ENCODE assay signal across 9 cellular contexts in the genomic region with DNA sequence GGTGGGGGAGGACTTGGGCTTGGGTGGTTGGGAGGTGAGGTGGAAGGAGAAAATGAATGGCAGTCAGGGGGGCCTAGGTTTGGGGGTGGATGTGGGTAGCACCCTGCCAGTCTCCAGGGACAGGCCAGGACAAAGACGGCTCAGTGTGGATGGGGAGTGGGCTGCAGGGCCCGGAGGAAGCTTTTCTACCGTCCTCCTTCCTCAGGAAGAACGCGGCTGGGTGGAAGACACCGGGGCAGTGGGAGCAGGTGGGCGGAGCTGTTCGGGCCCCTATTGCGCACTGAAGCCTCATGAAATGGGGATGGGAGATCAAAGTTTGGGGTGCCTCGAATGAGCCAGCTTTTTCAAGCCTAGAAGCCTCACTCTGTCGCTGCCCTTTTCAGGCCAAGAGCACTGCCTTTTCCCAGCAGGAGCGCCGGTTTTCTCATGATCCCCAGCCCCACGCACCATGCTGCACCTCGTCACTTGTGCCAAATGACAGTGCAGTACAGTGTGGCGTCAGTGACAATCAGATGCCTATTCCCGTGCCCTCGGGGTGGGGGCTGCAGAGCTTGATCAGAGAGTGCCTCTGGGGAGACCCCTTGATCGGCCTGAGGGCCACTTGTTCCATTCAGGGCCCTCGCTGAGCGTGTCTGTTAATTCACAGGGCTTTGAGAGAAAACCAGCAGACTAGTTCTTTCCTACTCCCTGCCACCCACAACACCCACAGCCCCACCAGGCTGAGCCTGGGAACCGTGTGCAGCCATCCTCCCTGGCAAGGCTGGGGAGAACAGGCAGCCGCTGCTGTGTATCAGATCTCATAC. TPM values are rescaled to one million over a fixed set of nuclear protein-coding genes. Genes with fewer than 3 reads are reported as not detected.
DNase-seq lines count a peak whose midpoint lies in the region; FAIRE-seq and TF ChIP-seq lines count a peak whose summit lies in the region.
"Had no signal": no experiment of that assay in that cellular context is flagged by ENCODE, and none has a peak within 500 bp of the region (broad histone marks: within the 10 kb centered on the region; RNA-seq: fewer than 3 reads in every experiment).

No MANE protein-coding gene starts in this region.

- H3K27ac Mint-ChIP-seq in type B pancreatic cell, result peak overlapping the region; percentile 87

- H3K27me3 Mint-ChIP-seq in type B pancreatic cell, result peaks cover 2% of the 10 kb centered on the region

- FAIRE-seq in endothelial cell of umbilical vein (lab: Jason Lieb, UNC) (peak; percentile 66), HTR-8/SVneo (lab: Jason Lieb, UNC) (no peak)

- CTCF ChIA-PET in endothelial cell of umbilical vein (lab: Charles Lee), result interaction anchor here (1.3 to 2.6 kb wide), 4 partner anchors 11 to 59 kb away, joined by 4 to 17 read pairs (median 10); a partner anchor contains a TSS

- peaks cover 22% of the 10 kb centered on the region for H3K4me1 Mint-ChIP-seq in type B pancreatic cell (ENCODE audit: unreplicated experiment)

- no peaks in the 10 kb centered on the region for H3K9me2 ChIP-seq in neural cell (ENCODE audit: insufficient read depth, low read length)

- H3K9me1 ChIP-seq in endothelial cell of umbilical vein (replicated peaks; ENCODE audit: control insufficient read depth, extremely low read depth, insufficient read depth, low read length), result no peaks in the 10 kb centered on the region

- TF ChIP-seq CTCF in GM12864 (IDR thresholded peaks at IDR 0.05; ENCODE audit: low read depth, low read length, missing control alignments), result no peak
- no peak for TF ChIP-seq CTCF in VCaP (conservative IDR thresholded peaks at IDR 0.05)
- no peak for TF ChIP-seq CTCF in endothelial cell of umbilical vein (IDR thresholded peaks at IDR 0.05; ENCODE audit: extremely low read depth in 1 of 2, insufficient read depth in 1 of 2, low read depth in 1 of 2, low read length in 2 of 2)
- no peak for TF ChIP-seq CTCF in neural cell (IDR thresholded peaks at IDR 0.05; ENCODE audit: poor library complexity, severe bottlenecking)
- no peak for TF ChIP-seq CTCF in type B pancreatic cell (conservative IDR thresholded peaks at IDR 0.05)

- BruUV-seq in endothelial cell of umbilical vein (replicated peaks; lab: Mats Ljungman, UMichigan), result no TSS peak

- H3K36me3 ChIP-seq in endothelial cell of umbilical vein (ENCODE audit: control insufficient read depth in 2 of 2, extremely low read depth in 1 of 2, insufficient read depth in 2 of 2, low read length in 2 of 2) (peaks cover 0 to 23% of the 10 kb centered on the region in 2 experiments), neural cell (ENCODE audit: insufficient read depth, low read length) (no peaks in the 10 kb centered on the region)

- H3K4me2 ChIP-seq in endothelial cell of umbilical vein (ENCODE audit: insufficient read depth, low read length) (peak overlapping the region; percentile 53), neural cell (ENCODE audit: low read length) (peak overlapping the region; percentile 77)

- no peak for TF ChIP-seq POLR2A in endothelial cell of umbilical vein (IDR thresholded peaks at IDR 0.05; ENCODE audit: low read depth, low read length)

- POLR2A ChIA-PET in endothelial cell of umbilical vein (lab: Charles Lee), result interaction anchor here (1.0 kb wide), 1 partner anchor 59 kb away, joined by 3 read pairs; no protein-coding TSS in a partner anchor

- peak overlapping the region; percentile 99 for H3K27ac ChIP-seq in VCaP
- no peak overlapping the region for H3K27ac ChIP-seq in endothelial cell of umbilical vein (ENCODE audit: insufficient read depth, low read depth, low read length)
- peak overlapping the region; percentile 99 for H3K27ac ChIP-seq in neural cell (ENCODE audit: low read length)

- H3K27me3 ChIP-seq in endothelial cell of umbilical vein (ENCODE audit: control insufficient read depth in 2 of 2, insufficient read depth in 2 of 2, low read length in 2 of 2) (peaks cover 0 to 3% of the 10 kb centered on the region in 2 experiments), neural cell (ENCODE audit: insufficient read depth, low read depth, low read length) (no peaks in the 10 kb centered on the region)

- DNase-seq in GM12864 (ENCODE audit: low read depth), result no peak
- no peak for DNase-seq in endothelial cell of umbilical vein (ENCODE audit: low read depth, low spot score)
- DNase-seq in type B pancreatic cell (ENCODE audit: extremely low spot score, unreplicated experiment), result no peak
- no peak for DNase-seq in HTR-8/SVneo (ENCODE audit: insufficient read length, low spot score)
- DNase-seq in DMS 273 (lab: John Stamatoyannopoulos, UW; ENCODE audit: unreplicated experiment), result no peak
- no peak for DNase-seq in NAMALWA (ENCODE audit: low spot score)

- H3K9me3 Mint-ChIP-seq in type B pancreatic cell, result peaks cover 7% of the 10 kb centered on the region

- H3K9me3 ChIP-seq in endothelial cell of umbilical vein (replicated peaks; ENCODE audit: control insufficient read depth, insufficient read depth, low read length) (no peaks in the 10 kb centered on the region), neural cell (ENCODE audit: low read length) (no peaks in the 10 kb centered on the region)

- H3K4me3 Mint-ChIP-seq in type B pancreatic cell, result peak overlapping the region; percentile 100

- H3K36me3 Mint-ChIP-seq in type B pancreatic cell, result peaks cover 5% of the 10 kb centered on the region

- dilution Hi-C loops in endothelial cell of umbilical vein (cut with MboI; ENCODE audit: extremely low pct_ligation_motif_present, low sequenced_read_pairs), result no loop called here

- H4K20me1 ChIP-seq in endothelial cell of umbilical vein (replicated peaks; ENCODE audit: control insufficient read depth, extremely low read depth, insufficient read depth, low read length) (no peaks in the 10 kb centered on the region), neural cell (ENCODE audit: insufficient read depth) (peaks cover 41% of the 10 kb centered on the region)

- H3K4me1 ChIP-seq in endothelial cell of umbilical vein (ENCODE audit: control insufficient read depth, extremely low read depth, insufficient read depth, low read length), result peaks cover 13% of the 10 kb centered on the region

- peaks cover 53% of the 10 kb centered on the region for H3K79me2 ChIP-seq in endothelial cell of umbilical vein (ENCODE audit: control insufficient read depth, insufficient read depth, low read length)
- peaks cover 47% of the 10 kb centered on the region for H3K79me2 ChIP-seq in neural cell (replicated peaks; ENCODE audit: insufficient read depth, low read length)

- H2AFZ ChIP-seq in endothelial cell of umbilical vein (ENCODE audit: low read depth, low read length) (no peak overlapping the region), neural cell (ENCODE audit: low read depth, low read length) (no peak overlapping the region)

- intact Hi-C loops in endothelial cell of umbilical vein (cut with micrococcal nuclease), result loop anchor here (1.0 kb wide), 2 partner anchors 12 to 60 kb away; no protein-coding TSS in a partner anchor

- H3K4me3 ChIP-seq in GM12864 (ENCODE audit: low read depth, low read length), result peak overlapping the region; percentile 98
- peak overlapping the region; percentile 98 to 100 (median 99) for H3K4me3 ChIP-seq in endothelial cell of umbilical vein (replicated peaks in 1 of 3; ENCODE audit: insufficient read depth in 1 of 3, low read depth in 1 of 3, low read length in 3 of 3)
- peak overlapping the region; percentile 81 for H3K4me3 ChIP-seq in neural cell (ENCODE audit: low read length)

- H3K9ac ChIP-seq in endothelial cell of umbilical vein (replicated peaks; ENCODE audit: extremely low read depth, insufficient read depth, low read length) (peak overlapping the region; percentile 96), neural cell (ENCODE audit: low read length) (peak overlapping the region; percentile 98)

- no peaks in the 10 kb centered on the region for H3F3A ChIP-seq in neural cell (ENCODE audit: insufficient read depth, low read length, poor library complexity, severe bottlenecking)

- TF ChIP-seq RAD21 in neural cell (conservative IDR thresholded peaks at IDR 0.05), result no peak

- TF ChIP-seq EP300 in neural cell (conservative IDR thresholded peaks at IDR 0.05; ENCODE audit: poor library complexity, severe bottlenecking), result no peak

RNA-seq across cellular contexts. Expression of a gene that starts 1.5 kb away (rescaled TPM):
- total RNA-seq in endothelial cell of umbilical vein (305 and 351 TPM in 2 replicates), type B pancreatic cell (ENCODE audit: low replicate concordance) (315 and 335 TPM in 2 replicates)
- polyA plus RNA-seq in endothelial cell of umbilical vein (328 and 425 TPM in 2 replicates), neural cell (630 and 647 TPM in 2 replicates)
- polyA plus RNA-seq in endothelial cell of umbilical vein (2011; cell fraction: cytosol; rRNA removed), result 517 and 647 TPM in 2 replicates
- 277 and 398 TPM in 2 replicates for polyA plus RNA-seq in endothelial cell of umbilical vein (2011; cell fraction: nucleus; rRNA removed)
- 409 and 426 TPM in 2 replicates for polyA plus RNA-seq in endothelial cell of umbilical vein (2012)
- polyA minus RNA-seq in endothelial cell of umbilical vein (289 and 292 TPM in 2 replicates), neural cell (378 and 451 TPM in 2 replicates)
- 34.8 TPM for polyA minus RNA-seq in endothelial cell of umbilical vein (2011; cell fraction: cytosol; rRNA and poly(A)+ RNA removed)
- 41.3 and 50.8 TPM in 2 replicates for polyA minus RNA-seq in endothelial cell of umbilical vein (2011; cell fraction: nucleus; rRNA and poly(A)+ RNA removed)

RNA-seq across cellular contexts. Expression of a gene that starts 22.3 kb away (rescaled TPM):
- 0.55 and 1.1 TPM in 2 replicates for total RNA-seq in endothelial cell of umbilical vein
- polyA plus RNA-seq in endothelial cell of umbilical vein, result 2.7 and 3.8 TPM in 2 replicates
- 1.2 and 1.7 TPM in 2 replicates for polyA plus RNA-seq in endothelial cell of umbilical vein (2011; cell fraction: cytosol; rRNA removed)
- 2.7 and 3.8 TPM in 2 replicates for polyA plus RNA-seq in endothelial cell of umbilical vein (2011; cell fraction: nucleus; rRNA removed)
- polyA plus RNA-seq in endothelial cell of umbilical vein (2012), result 0.58 and 1.2 TPM in 2 replicates
- 0.74 and 0.85 TPM in 2 replicates for polyA minus RNA-seq in endothelial cell of umbilical vein
- not detected for polyA minus RNA-seq in endothelial cell of umbilical vein (2011; cell fraction: cytosol; rRNA and poly(A)+ RNA removed)
- polyA minus RNA-seq in endothelial cell of umbilical vein (2011; cell fraction: nucleus; rRNA and poly(A)+ RNA removed), result 0.67 and 1.1 TPM in 2 replicates
- not detected in 2 replicates for polyA plus RNA-seq in neural cell
- not detected in 2 replicates for polyA minus RNA-seq in neural cell
- 0.46 TPM in 1 of 2 replicates, not detected in the other for total RNA-seq in type B pancreatic cell (ENCODE audit: low replicate concordance)
- total RNA-seq: NCI-H460 had no signal

RNA-seq across cellular contexts. Expression of a gene that starts 33.4 kb away (rescaled TPM):
- total RNA-seq in endothelial cell of umbilical vein (not detected in 2 replicates), type B pancreatic cell (ENCODE audit: low replicate concordance) (2.4 TPM in 1 of 2 replicates, not detected in the other)
- polyA plus RNA-seq in endothelial cell of umbilical vein (not detected in 2 replicates), neural cell (not detected in 2 replicates)
- not detected in 2 replicates for polyA plus RNA-seq in endothelial cell of umbilical vein (2011; cell fraction: cytosol; rRNA removed)
- polyA plus RNA-seq in endothelial cell of umbilical vein (2011; cell fraction: nucleus; rRNA removed), result not detected in 2 replicates
- not detected in 2 replicates for polyA plus RNA-seq in endothelial cell of umbilical vein (2012)
- polyA minus RNA-seq in endothelial cell of umbilical vein (not detected in 2 replicates), neural cell (not detected in 2 replicates)
- not detected for polyA minus RNA-seq in endothelial cell of umbilical vein (2011; cell fraction: cytosol; rRNA and poly(A)+ RNA removed)
- not detected in 2 replicates for polyA minus RNA-seq in endothelial cell of umbilical vein (2011; cell fraction: nucleus; rRNA and poly(A)+ RNA removed)
- total RNA-seq: NCI-H460 had no signal

RNA-seq across cellular contexts. Expression of a gene that starts 58.4 kb away (rescaled TPM):
- total RNA-seq in endothelial cell of umbilical vein, result 0.22 and 0.65 TPM in 2 replicates
- polyA plus RNA-seq in endothelial cell of umbilical vein, result 0.76 and 0.83 TPM in 2 replicates
- polyA plus RNA-seq in endothelial cell of umbilical vein (2011; cell fraction: cytosol; rRNA removed), result 0.39 TPM in 2 replicates
- 0.39 and 0.55 TPM in 2 replicates for polyA plus RNA-seq in endothelial cell of umbilical vein (2011; cell fraction: nucleus; rRNA removed)
- polyA plus RNA-seq in endothelial cell of umbilical vein (2012), result 0.37 and 0.90 TPM in 2 replicates
- polyA minus RNA-seq in endothelial cell of umbilical vein, result 0.41 and 0.49 TPM in 2 replicates
- polyA minus RNA-seq in endothelial cell of umbilical vein (2011; cell fraction: cytosol; rRNA and poly(A)+ RNA removed), result not detected
- polyA minus RNA-seq in endothelial cell of umbilical vein (2011; cell fraction: nucleus; rRNA and poly(A)+ RNA removed), result 0.19 and 0.29 TPM in 2 replicates
- 29.3 and 32.5 TPM in 2 replicates for polyA plus RNA-seq in neural cell
- polyA minus RNA-seq in neural cell, result 29.4 and 40.2 TPM in 2 replicates
- 1.3 and 24.5 TPM in 2 replicates for total RNA-seq in type B pancreatic cell (ENCODE audit: low replicate concordance)
- total RNA-seq: NCI-H460 had no signal
